27 cellular contexts compared by ENCODE assay signal in genomic region chr6:151081658-151082057, GRCh38.
DNase-seq lines count a peak whose midpoint lies in the region; ATAC-seq and TF ChIP-seq lines count a peak whose summit lies in the region.
"Had no signal": no experiment of that assay in that cellular context is flagged by ENCODE, and none has a peak within 500 bp of the region (broad histone marks: within the 10 kb centered on the region; RNA-seq: fewer than 3 reads in every experiment).

No MANE protein-coding gene starts in this region.

- peaks cover 16% of the 10 kb centered on the region for H3K4me1 Mint-ChIP-seq in mesothelial cell of epicardium
- H3K4me1 Mint-ChIP-seq: activated B cell treated with CpG ODN at 0.5 μM for 24 hours had no signal

- no peak for ATAC-seq in GM21447 (IDR thresholded peaks at IDR 0.05; ENCODE audit: unreplicated experiment)
- ATAC-seq in HG03442 (IDR thresholded peaks at IDR 0.05; ENCODE audit: unreplicated experiment): no peak
- ATAC-seq: CD8-positive, alpha-beta T cell; sciatic nerve had no signal

- peaks cover 26% of the 10 kb centered on the region for H3K36me3 Mint-ChIP-seq in mesothelial cell of epicardium

- H3K4me3 Mint-ChIP-seq in mesothelial cell of epicardium: no peak overlapping the region
- H3K4me3 Mint-ChIP-seq: activated B cell treated with CpG ODN at 0.5 μM for 24 hours; activated naive CD8-positive, alpha-beta T cell; CD8-positive, alpha-beta T cell; neural crest cell had no signal

- no peak for TF ChIP-seq CTCF in mesothelial cell of epicardium (IDR thresholded peaks at IDR 0.05; ENCODE audit: unreplicated experiment)

- peaks cover 12% of the 10 kb centered on the region for H3K9me3 Mint-ChIP-seq in mesothelial cell of epicardium
- H3K9me3 Mint-ChIP-seq: activated T-helper 2 cell treated with anti-CD3 and anti-CD28 coated beads, Interferon-gamma antibody, Interleukin-2, Interleukin-4, amounts not matched to agents 10 μg/mL and 5 μg/mL and 100 μg/mL, durations not matched to agents 14 hours and 24 hours and 36 hours; CD8-positive, alpha-beta T cell had no signal

- DNase-seq in NCI-H2227 (lab: John Stamatoyannopoulos, UW; ENCODE audit: unreplicated experiment): peak; percentile 11
- no peak for DNase-seq in NCI-H2227 treated with DMSO at 0.1 percent for 48 hours (lab: John Stamatoyannopoulos, UW)
- DNase-seq in NCI-H226: peak; percentile 39
- peak; percentile 24 for DNase-seq in dermis blood vessel endothelial cell
- DNase-seq in mesothelial cell of epicardium (ENCODE audit: low spot score in 2 of 2, unreplicated experiment in 2 of 2): no peak
- DNase-seq in stimulated activated CD4-positive, alpha-beta T cell treated with anti-CD3 and anti-CD28 coated beads, Interleukin-12 subunit alpha, Interleukin-12 subunit beta, amount 100 ng/mL, for 4 hours: no peak
- DNase-seq: activated B cell treated with CpG ODN at 0.5 μM for 24 hours; activated CD4-positive, alpha-beta T cell treated with anti-CD3 and anti-CD28 coated beads, Interleukin-2, amount 50 U/mL, for 4 hours; activated CD8-positive, alpha-beta memory T cell treated with anti-CD3 and anti-CD28 coated beads, Interleukin-2, amount 50 U/mL, for 48 hours; CD8-positive, alpha-beta T cell; effector CD4-positive, alpha-beta T cell; KBM-7; left ventricle myocardium inferior; MM.1S; NCI-H1436; NCI-H510A treated with DMSO at 0.1 percent for 48 hours; NK-92 treated with Interleukin-12 subunit alpha and Interleukin-12 subunit beta, amount 100 ng/mL, for 24 hours; stimulated activated CD4-positive, alpha-beta T cell treated with anti-CD3 and anti-CD28 coated beads, Interleukin-15, amount 100 ng/mL, for 24 hours; stomach; T-helper 9 cell; transverse colon had no signal

- peak overlapping the region; percentile 79 for H3K27ac Mint-ChIP-seq in mesothelial cell of epicardium
- H3K27ac Mint-ChIP-seq: activated B cell treated with CpG ODN at 0.5 μM for 24 hours; activated naive CD8-positive, alpha-beta T cell; activated T-helper 2 cell treated with anti-CD3 and anti-CD28 coated beads, Interferon-gamma antibody, Interleukin-2, Interleukin-4, amounts not matched to agents 10 μg/mL and 5 μg/mL and 100 μg/mL, durations not matched to agents 14 hours and 24 hours and 36 hours; CD8-positive, alpha-beta T cell had no signal

- no peaks in the 10 kb centered on the region for H3K27me3 Mint-ChIP-seq in mesothelial cell of epicardium (ENCODE audit: low read depth)
- H3K27me3 Mint-ChIP-seq: activated B cell treated with CpG ODN at 0.5 μM for 24 hours; activated naive CD8-positive, alpha-beta T cell had no signal

Comparison
In these comparisons a context has a peak if more than half of its experiments do, and no peak if none do; other contexts are left out.
1. DNase-seq: peak in NCI-H2227 (single experiment), NCI-H226 (single experiment) and dermis blood vessel endothelial cell (single experiment); none in NCI-H2227 treated with DMSO at 0.1 percent for 48 hours (single experiment), mesothelial cell of epicardium (0 of 2) and stimulated activated CD4-positive, alpha-beta T cell treated with anti-CD3 and anti-CD28 coated beads, Interleukin-12 subunit alpha, Interleukin-12 subunit beta, amount 100 ng/mL, for 4 hours (single experiment).